1 cellular context compared by ENCODE assay signal in the genomic region with DNA sequence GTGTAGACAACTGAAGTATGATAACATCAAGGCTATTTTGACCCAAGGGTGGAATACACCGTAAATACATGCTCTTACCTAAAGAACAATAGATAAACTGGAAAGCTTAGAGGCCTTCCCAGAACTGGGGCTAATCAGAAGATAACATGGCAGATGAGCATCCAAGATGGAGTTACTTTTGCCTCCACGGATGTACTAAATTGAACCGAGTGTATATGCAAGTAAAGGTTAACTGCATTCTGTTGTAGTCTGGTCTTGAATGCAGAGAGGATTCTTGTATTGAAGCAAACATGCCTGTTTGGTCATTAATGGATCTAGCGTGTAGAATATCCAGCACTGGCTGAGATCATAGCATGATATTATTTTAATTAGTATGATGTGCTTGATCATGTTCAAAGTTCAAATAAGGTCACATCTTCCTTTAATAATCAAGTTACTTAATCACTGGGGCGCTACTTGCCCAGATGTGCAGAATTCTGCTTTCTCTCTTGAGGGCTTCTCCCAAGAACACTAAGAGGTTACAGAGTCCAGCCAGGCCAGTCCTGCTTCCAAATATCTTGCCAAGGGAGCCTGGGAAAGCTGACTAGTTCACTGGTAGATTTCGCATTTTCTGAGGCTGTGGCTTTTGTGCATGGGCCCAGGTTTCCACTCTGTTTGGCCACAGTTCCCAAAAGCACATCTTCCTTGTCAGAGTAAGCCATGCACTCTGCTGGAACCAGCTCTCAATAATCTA.
TF ChIP-seq lines count a peak whose summit lies in the region.

No MANE protein-coding gene starts in this region.

TF ChIP-seq in K562, 482 proteins besides CTCF, POLR2A, EP300 and RAD21 (continued from another document):
- no peak for TF ChIP-seq NR2C1 (IDR thresholded peaks at IDR 0.05)
- TF ChIP-seq NR2C1 (tag; IDR thresholded peaks at IDR 0.05): peak; percentile 83
- TF ChIP-seq BRCA1 (IDR thresholded peaks at IDR 0.05): no peak
- no peak for TF ChIP-seq BRCA1 (CRISPR knock-in tag; IDR thresholded peaks at IDR 0.05)
- TF ChIP-seq FOSL1 (tag; conservative IDR thresholded peaks at IDR 0.05): no peak
- TF ChIP-seq ZNF830 (CRISPR knock-in tag; IDR thresholded peaks at IDR 0.05): no peak
- TF ChIP-seq, protein P1, sequence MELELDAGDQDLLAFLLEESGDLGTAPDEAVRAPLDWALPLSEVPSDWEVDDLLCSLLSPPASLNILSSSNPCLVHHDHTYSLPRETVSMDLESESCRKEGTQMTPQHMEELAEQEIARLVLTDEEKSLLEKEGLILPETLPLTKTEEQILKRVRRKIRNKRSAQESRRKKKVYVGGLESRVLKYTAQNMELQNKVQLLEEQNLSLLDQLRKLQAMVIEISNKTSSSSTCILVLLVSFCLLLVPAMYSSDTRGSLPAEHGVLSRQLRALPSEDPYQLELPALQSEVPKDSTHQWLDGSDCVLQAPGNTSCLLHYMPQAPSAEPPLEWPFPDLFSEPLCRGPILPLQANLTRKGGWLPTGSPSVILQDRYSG (tag; conservative IDR thresholded peaks at IDR 0.05; ENCODE audit: low read depth): peak; percentile 75; the same call in 1 of the 2 replicates
- no peak for TF ChIP-seq GTF2E2 (tag; IDR thresholded peaks at IDR 0.05)
- TF ChIP-seq TGIF2 (CRISPR knock-in tag; IDR thresholded peaks at IDR 0.05): no peak
- no peak for TF ChIP-seq MTA2 (IDR thresholded peaks at IDR 0.05; ENCODE audit: low read depth)
- no peak for TF ChIP-seq SAP30 (IDR thresholded peaks at IDR 0.05; ENCODE audit: borderline replicate concordance, insufficient read depth, low read depth, low read length, poor library complexity, severe bottlenecking)
- no peak for TF ChIP-seq KHSRP (IDR thresholded peaks at IDR 0.05)
- TF ChIP-seq HEY1 (CRISPR knock-in tag; IDR thresholded peaks at IDR 0.05; ENCODE audit: borderline replicate concordance): no peak
- TF ChIP-seq MXI1 (IDR thresholded peaks at IDR 0.05; ENCODE audit: low read depth, low read length): no peak
- TF ChIP-seq FOXJ2 (tag; IDR thresholded peaks at IDR 0.05): no peak
- no peak for TF ChIP-seq LCOR (CRISPR knock-in tag; IDR thresholded peaks at IDR 0.05)
- no peak for TF ChIP-seq NR2C2 (CRISPR knock-in tag; IDR thresholded peaks at IDR 0.05)
- no peak for TF ChIP-seq NR2C2 (tag; IDR thresholded peaks at IDR 0.05)
- no peak for TF ChIP-seq ZNF217 (CRISPR knock-in tag; IDR thresholded peaks at IDR 0.05)
- TF ChIP-seq, protein P2, sequence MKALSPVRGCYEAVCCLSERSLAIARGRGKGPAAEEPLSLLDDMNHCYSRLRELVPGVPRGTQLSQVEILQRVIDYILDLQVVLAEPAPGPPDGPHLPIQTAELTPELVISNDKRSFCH (CRISPR knock-in tag; IDR thresholded peaks at IDR 0.05): no peak
- TF ChIP-seq, protein P2 (tag; IDR thresholded peaks at IDR 0.05): peak; percentile 78; the same call in 1 of the 2 replicates
- TF ChIP-seq PTTG1 (tag; IDR thresholded peaks at IDR 0.05; ENCODE audit: low read depth): peak; percentile 77; the same call in 1 of the 2 replicates
- no peak for TF ChIP-seq KDM4B (IDR thresholded peaks at IDR 0.05; ENCODE audit: borderline replicate concordance in 2 of 2, low read depth in 1 of 2)
- TF ChIP-seq, protein P3, sequence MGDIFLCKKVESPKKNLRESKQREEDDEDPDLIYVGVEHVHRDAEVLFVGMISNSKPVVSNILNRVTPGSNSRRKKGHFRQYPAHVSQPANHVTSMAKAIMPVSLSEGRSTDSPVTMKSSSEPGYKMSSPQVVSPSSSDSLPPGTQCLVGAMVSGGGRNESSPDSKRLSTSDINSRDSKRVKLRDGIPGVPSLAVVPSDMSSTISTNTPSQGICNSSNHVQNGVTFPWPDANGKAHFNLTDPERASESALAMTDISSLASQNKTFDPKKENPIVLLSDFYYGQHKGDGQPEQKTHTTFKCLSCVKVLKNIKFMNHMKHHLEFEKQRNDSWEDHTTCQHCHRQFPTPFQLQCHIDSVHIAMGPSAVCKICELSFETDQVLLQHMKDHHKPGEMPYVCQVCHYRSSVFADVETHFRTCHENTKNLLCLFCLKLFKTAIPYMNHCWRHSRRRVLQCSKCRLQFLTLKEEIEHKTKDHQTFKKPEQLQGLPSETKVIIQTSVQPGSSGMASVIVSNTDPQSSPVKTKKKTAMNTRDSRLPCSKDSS (IDR thresholded peaks at IDR 0.05; ENCODE audit: low read depth, partially characterized antibody): no peak
- TF ChIP-seq ELF4 (CRISPR knock-in tag; IDR thresholded peaks at IDR 0.05): no peak
- TF ChIP-seq ZNF561 (CRISPR knock-in tag; conservative IDR thresholded peaks at IDR 0.05): no peak
- peak; percentile 84; the same call in 1 of the 2 replicates for TF ChIP-seq DMBX1 (CRISPR knock-in tag; IDR thresholded peaks at IDR 0.05; ENCODE audit: borderline replicate concordance)
- TF ChIP-seq CCNT2 (IDR thresholded peaks at IDR 0.05; ENCODE audit: borderline replicate concordance, extremely low read depth, insufficient read length, low read depth, low read length): no peak
- peak; percentile 78 for TF ChIP-seq MECOM (CRISPR knock-in tag; IDR thresholded peaks at IDR 0.05)
- no peak for TF ChIP-seq ZZZ3 (IDR thresholded peaks at IDR 0.05)
- no peak for TF ChIP-seq ESRRA (IDR thresholded peaks at IDR 0.05; ENCODE audit: borderline replicate concordance, low read depth)
- TF ChIP-seq, protein P4, sequence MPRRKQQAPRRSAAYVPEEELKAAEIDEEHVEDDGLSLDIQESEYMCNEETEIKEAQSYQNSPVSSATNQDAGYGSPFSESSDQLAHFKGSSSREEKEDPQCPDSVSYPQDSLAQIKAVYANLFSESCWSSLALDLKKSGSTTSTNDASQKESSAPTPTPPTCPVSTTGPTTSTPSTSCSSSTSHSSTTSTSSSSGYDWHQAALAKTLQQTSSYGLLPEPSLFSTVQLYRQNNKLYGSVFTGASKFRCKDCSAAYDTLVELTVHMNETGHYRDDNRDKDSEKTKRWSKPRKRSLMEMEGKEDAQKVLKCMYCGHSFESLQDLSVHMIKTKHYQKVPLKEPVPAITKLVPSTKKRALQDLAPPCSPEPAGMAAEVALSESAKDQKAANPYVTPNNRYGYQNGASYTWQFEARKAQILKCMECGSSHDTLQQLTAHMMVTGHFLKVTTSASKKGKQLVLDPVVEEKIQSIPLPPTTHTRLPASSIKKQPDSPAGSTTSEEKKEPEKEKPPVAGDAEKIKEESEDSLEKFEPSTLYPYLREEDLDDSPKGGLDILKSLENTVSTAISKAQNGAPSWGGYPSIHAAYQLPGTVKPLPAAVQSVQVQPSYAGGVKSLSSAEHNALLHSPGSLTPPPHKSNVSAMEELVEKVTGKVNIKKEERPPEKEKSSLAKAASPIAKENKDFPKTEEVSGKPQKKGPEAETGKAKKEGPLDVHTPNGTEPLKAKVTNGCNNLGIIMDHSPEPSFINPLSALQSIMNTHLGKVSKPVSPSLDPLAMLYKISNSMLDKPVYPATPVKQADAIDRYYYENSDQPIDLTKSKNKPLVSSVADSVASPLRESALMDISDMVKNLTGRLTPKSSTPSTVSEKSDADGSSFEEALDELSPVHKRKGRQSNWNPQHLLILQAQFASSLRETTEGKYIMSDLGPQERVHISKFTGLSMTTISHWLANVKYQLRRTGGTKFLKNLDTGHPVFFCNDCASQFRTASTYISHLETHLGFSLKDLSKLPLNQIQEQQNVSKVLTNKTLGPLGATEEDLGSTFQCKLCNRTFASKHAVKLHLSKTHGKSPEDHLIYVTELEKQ (CRISPR knock-in tag; IDR thresholded peaks at IDR 0.05): peak; percentile 72
- TF ChIP-seq, protein P5, sequence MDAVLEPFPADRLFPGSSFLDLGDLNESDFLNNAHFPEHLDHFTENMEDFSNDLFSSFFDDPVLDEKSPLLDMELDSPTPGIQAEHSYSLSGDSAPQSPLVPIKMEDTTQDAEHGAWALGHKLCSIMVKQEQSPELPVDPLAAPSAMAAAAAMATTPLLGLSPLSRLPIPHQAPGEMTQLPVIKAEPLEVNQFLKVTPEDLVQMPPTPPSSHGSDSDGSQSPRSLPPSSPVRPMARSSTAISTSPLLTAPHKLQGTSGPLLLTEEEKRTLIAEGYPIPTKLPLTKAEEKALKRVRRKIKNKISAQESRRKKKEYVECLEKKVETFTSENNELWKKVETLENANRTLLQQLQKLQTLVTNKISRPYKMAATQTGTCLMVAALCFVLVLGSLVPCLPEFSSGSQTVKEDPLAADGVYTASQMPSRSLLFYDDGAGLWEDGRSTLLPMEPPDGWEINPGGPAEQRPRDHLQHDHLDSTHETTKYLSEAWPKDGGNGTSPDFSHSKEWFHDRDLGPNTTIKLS (IDR thresholded peaks at IDR 0.05; ENCODE audit: borderline replicate concordance, low read depth): no peak
- TF ChIP-seq, protein P6, sequence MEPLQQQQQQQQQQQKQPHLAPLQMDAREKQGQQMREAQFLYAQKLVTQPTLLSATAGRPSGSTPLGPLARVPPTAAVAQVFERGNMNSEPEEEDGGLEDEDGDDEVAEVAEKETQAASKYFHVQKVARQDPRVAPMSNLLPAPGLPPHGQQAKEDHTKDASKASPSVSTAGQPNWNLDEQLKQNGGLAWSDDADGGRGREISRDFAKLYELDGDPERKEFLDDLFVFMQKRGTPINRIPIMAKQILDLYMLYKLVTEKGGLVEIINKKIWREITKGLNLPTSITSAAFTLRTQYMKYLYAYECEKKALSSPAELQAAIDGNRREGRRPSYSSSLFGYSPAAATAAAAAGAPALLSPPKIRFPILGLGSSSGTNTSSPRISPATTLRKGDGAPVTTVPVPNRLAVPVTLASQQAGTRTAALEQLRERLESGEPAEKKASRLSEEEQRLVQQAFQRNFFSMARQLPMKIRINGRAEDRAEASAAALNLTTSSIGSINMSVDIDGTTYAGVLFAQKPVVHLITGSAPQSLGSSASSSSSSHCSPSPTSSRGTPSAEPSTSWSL (CRISPR knock-in tag; IDR thresholded peaks at IDR 0.05; ENCODE audit: borderline replicate concordance): no peak
- TF ChIP-seq MBD2 (IDR thresholded peaks at IDR 0.05; ENCODE audit: borderline replicate concordance, low read depth): no peak
